13 cellular contexts compared by ENCODE assay signal in genomic region chr2:238948765-238949641, GRCh38.
DNase-seq lines count a peak whose midpoint lies in the region; TF ChIP-seq lines count a peak whose summit lies in the region.
"Had no signal": no experiment of that assay in that cellular context is flagged by ENCODE, and none has a peak within 500 bp of the region (broad histone marks: within the 10 kb centered on the region; RNA-seq: fewer than 3 reads in every experiment).

No MANE protein-coding gene starts in this region.

- H3K27me3 Mint-ChIP-seq in neural progenitor cell (ENCODE audit: insufficient read depth, low read depth), result no peaks in the 10 kb centered on the region

- H3K9ac ChIP-seq in neural progenitor cell, result no peak overlapping the region

- peaks cover 4% of the 10 kb centered on the region for H3K4me1 Mint-ChIP-seq in neural progenitor cell
- H3K4me1 Mint-ChIP-seq: neural crest cell had no signal

- H3K27ac ChIP-seq in testis (no peak overlapping the region), neural progenitor cell (no peak overlapping the region)
- H3K27ac ChIP-seq: cardiac muscle cell had no signal

- no peaks in the 10 kb centered on the region for H3K4me1 ChIP-seq in testis
- no peaks in the 10 kb centered on the region for H3K4me1 ChIP-seq in neural progenitor cell

- TF ChIP-seq CTCF in fibroblast of mammary gland (conservative IDR thresholded peaks at IDR 0.05; ENCODE audit: control insufficient read depth, insufficient read depth, low read depth, low read length) (no peak), testis (IDR thresholded peaks at IDR 0.05) (no peak), neural progenitor cell (IDR thresholded peaks at IDR 0.05) (no peak)

- no peak for TF ChIP-seq POLR2A in testis (IDR thresholded peaks at IDR 0.05)

- no peak overlapping the region for H3K27ac Mint-ChIP-seq in neural progenitor cell

- no peaks in the 10 kb centered on the region for H3K27me3 ChIP-seq in testis
- no peaks in the 10 kb centered on the region for H3K27me3 ChIP-seq in neural progenitor cell
- H3K27me3 ChIP-seq: cardiac muscle cell had no signal

- intact Hi-C loops in testis (cut with DNase I; ENCODE audit: low total_unique reads), result no loop called here

- no peaks in the 10 kb centered on the region for H3K9me3 Mint-ChIP-seq in neural progenitor cell
- H3K9me3 Mint-ChIP-seq: neural crest cell had no signal

- H3K4me3 ChIP-seq in fibroblast of mammary gland (ENCODE audit: control insufficient read depth, low read depth, low read length), result no peak overlapping the region
- H3K4me3 ChIP-seq in testis, result no peak overlapping the region
- H3K4me3 ChIP-seq in neural progenitor cell, result no peak overlapping the region
- H3K4me3 ChIP-seq: cardiac muscle cell had no signal

- 82 to 83% methylated on average over 6 to 7 of the region's 7 CpGs for WGBS in testis, 2 donors

- no peaks in the 10 kb centered on the region for H3F3A ChIP-seq in neural progenitor cell (ENCODE audit: low read depth)

- no peak overlapping the region for H2AFZ ChIP-seq in neural progenitor cell (replicated peaks)

- no peaks in the 10 kb centered on the region for H3K36me3 Mint-ChIP-seq in neural progenitor cell

- no peaks in the 10 kb centered on the region for H3K79me2 ChIP-seq in neural progenitor cell (ENCODE audit: low read depth)

- no peak overlapping the region for H3K4me2 ChIP-seq in neural progenitor cell

- no peaks in the 10 kb centered on the region for H3K9me3 ChIP-seq in testis
- H3K9me3 ChIP-seq in neural progenitor cell (ENCODE audit: low read depth), result no peaks in the 10 kb centered on the region

- DNase-seq in activated effector memory CD4-positive, alpha-beta T cell treated with anti-CD3 and anti-CD28 coated beads, Interleukin-2, amount 50 U/mL, for 16 hours, result peak; percentile 28
- no peak for DNase-seq in activated effector memory CD4-positive, alpha-beta T cell treated with Interleukin-2 at 50 U/mL for 16 hours
- peak; percentile 74 for DNase-seq in SW480 (ENCODE audit: low spot score)
- peak; percentile 74 for DNase-seq in fibroblast of mammary gland (ENCODE audit: low read depth)
- DNase-seq in testis, result peak; percentile 7
- DNase-seq in neural progenitor cell (ENCODE audit: low spot score), result no peak
- DNase-seq in cerebellar nuclear complex (lab: John Stamatoyannopoulos, UW), result no peak
- no peak for DNase-seq in NCI-H1930 (lab: John Stamatoyannopoulos, UW)
- DNase-seq: activated CD4-positive, alpha-beta T cell treated with anti-CD3 and anti-CD28 coated beads for 48 hours; NCI-H1048; T-helper 2 cell had no signal

- no peak overlapping the region for H3K4me3 Mint-ChIP-seq in neural progenitor cell
- H3K4me3 Mint-ChIP-seq: neural crest cell had no signal

- H4K20me1 ChIP-seq in neural progenitor cell (ENCODE audit: low read depth), result no peaks in the 10 kb centered on the region

- H3K36me3 ChIP-seq in testis (ENCODE audit: low read depth, missing control alignments) (no peaks in the 10 kb centered on the region), neural progenitor cell (no peaks in the 10 kb centered on the region)
- H3K36me3 ChIP-seq: cardiac muscle cell had no signal

Comparison
In these comparisons a context has a peak if more than half of its experiments do, and no peak if none do; other contexts are left out.
1. DNase-seq: peak in activated effector memory CD4-positive, alpha-beta T cell treated with anti-CD3 and anti-CD28 coated beads, Interleukin-2, amount 50 U/mL, for 16 hours (single experiment), SW480 (single experiment), fibroblast of mammary gland (single experiment) and testis (single experiment); none in activated effector memory CD4-positive, alpha-beta T cell treated with Interleukin-2 at 50 U/mL for 16 hours (single experiment), neural progenitor cell (single experiment), cerebellar nuclear complex (0 of 2) and NCI-H1930 (0 of 2).